In genomic region chr10:15439381-15439837, GRCh38 we compare ENCODE assay signal across 8 cellular contexts.
A peak's percentile ranks its signal among the peaks of the same experiment; 100 is the strongest.
DNase-seq lines count a peak whose midpoint lies in the region; ATAC-seq, FAIRE-seq and TF ChIP-seq lines count a peak whose summit lies in the region.

No MANE protein-coding gene starts in this region.

- peaks cover 4% of the 10 kb centered on the region for H3K36me3 Mint-ChIP-seq in T-helper 17 cell (ENCODE audit: low read depth)

- H3K27me3 Mint-ChIP-seq in T-helper 17 cell = peaks cover 53% of the 10 kb centered on the region

- H3K4me3 ChIP-seq in HFF-Myc (replicated peaks; ENCODE audit: low read depth, low read length) (no peak overlapping the region), bronchial epithelial cell (ENCODE audit: low read depth, low read length) (no peak overlapping the region), stomach smooth muscle (ENCODE audit: low read length in 2 of 2) (peak overlapping the region in 1 of 2 donors; percentile 69)

- peak overlapping the region; percentile 24 for H3K27ac ChIP-seq in stomach smooth muscle (ENCODE audit: low read length)

- no peak overlapping the region for H3K27ac Mint-ChIP-seq in T-helper 17 cell

- peak overlapping the region in 1 of 2 donors; percentile 36 for H3K9ac ChIP-seq in stomach smooth muscle (ENCODE audit: low read length in 2 of 2)

- H3K9me3 ChIP-seq in stomach smooth muscle (ENCODE audit: control insufficient read depth in 2 of 2, low read length in 2 of 2) (no peaks in the 10 kb centered on the region), T-helper 17 cell (ENCODE audit: control insufficient read depth, low read length, poor library complexity, severe bottlenecking) (no peaks in the 10 kb centered on the region)

- H3K36me3 ChIP-seq in bronchial epithelial cell (ENCODE audit: control insufficient read depth, insufficient read depth, low read length) (no peaks in the 10 kb centered on the region), stomach smooth muscle (ENCODE audit: control insufficient read depth in 2 of 2, insufficient read depth in 2 of 2, low read length in 2 of 2) (no peaks in the 10 kb centered on the region)

- no peaks in the 10 kb centered on the region for H3K27me3 ChIP-seq in bronchial epithelial cell (ENCODE audit: control insufficient read depth, insufficient read depth, low read length)
- no peaks in the 10 kb centered on the region for H3K27me3 ChIP-seq in stomach smooth muscle (ENCODE audit: control insufficient read depth in 1 of 2, insufficient read depth in 2 of 2, low read length in 2 of 2)

- DNase-seq in HFF-Myc (ENCODE audit: extremely low read depth, low read depth) = no peak
- DNase-seq in bronchial epithelial cell (ENCODE audit: low read depth) = peak; percentile 60
- peak; percentile 79 for DNase-seq in left kidney (ENCODE audit: low read depth, low spot score)
- no peak for DNase-seq in NCI-H526 treated with DMSO at 0.1 percent for 48 hours (lab: John Stamatoyannopoulos, UW)
- DNase-seq in T-helper 17 cell = no peak
- DNase-seq in NAMALWA (ENCODE audit: low spot score) = no peak

- peaks cover 14% of the 10 kb centered on the region for H3K4me1 Mint-ChIP-seq in T-helper 17 cell

- no peak overlapping the region for H3K4me3 Mint-ChIP-seq in T-helper 17 cell

- TF ChIP-seq CTCF in HFF-Myc (IDR thresholded peaks at IDR 0.05; ENCODE audit: low read depth, low read length, missing control alignments) (peak; percentile 19), bronchial epithelial cell (IDR thresholded peaks at IDR 0.05; ENCODE audit: insufficient read depth, low read length, severe bottlenecking) (peak; percentile 30)

- H3K4me1 ChIP-seq in stomach smooth muscle (ENCODE audit: control insufficient read depth, insufficient read depth, low read length) = peaks cover 8% of the 10 kb centered on the region

- ATAC-seq in T-helper 17 cell = no peak
- ATAC-seq in HG02981 (IDR thresholded peaks at IDR 0.05; ENCODE audit: unreplicated experiment) = no peak

- no peak for FAIRE-seq in bronchial epithelial cell (lab: Jason Lieb, UNC)

Comparison
In these comparisons a context has a peak if more than half of its experiments do, and no peak if none do; other contexts are left out.
1. DNase-seq: peak in bronchial epithelial cell (single experiment) and left kidney (single experiment); none in HFF-Myc (single experiment), NCI-H526 treated with DMSO at 0.1 percent for 48 hours (single experiment), T-helper 17 cell (0 of 3) and NAMALWA (single experiment).